Comparison of ENCODE assay signal across 10 cellular contexts in genomic region chr2:101310591-101311389, GRCh38. TPM values are rescaled to one million over a fixed set of nuclear protein-coding genes. Genes with fewer than 3 reads are reported as not detected.
A peak's percentile ranks its signal among the peaks of the same experiment; 100 is the strongest.
DNase-seq lines count a peak whose midpoint lies in the region; ATAC-seq and TF ChIP-seq lines count a peak whose summit lies in the region.
"Had no signal": no experiment of that assay in that cellular context is flagged by ENCODE, and none has a peak within 500 bp of the region (broad histone marks: within the 10 kb centered on the region; RNA-seq: fewer than 3 reads in every experiment).

No MANE protein-coding gene starts in this region.

- POLR2A ChIA-PET in HEK293T (lab: Yijun Ruan, JAX), result no interaction called here

- peak overlapping the region; percentile 33 for H3K4me3 Mint-ChIP-seq in stimulated activated naive CD8-positive, alpha-beta T cell treated with anti-CD3 and anti-CD28 coated beads, Interleukin-15, Interleukin-2, amounts not matched to agents 100 ng/mL and 50 ng/mL, for 24 hours
- H3K4me3 Mint-ChIP-seq in activated naive CD8-positive, alpha-beta T cell, result peak overlapping the region; percentile 74
- H3K4me3 Mint-ChIP-seq in naive B cell, result peak overlapping the region in 7 of 8 donors; percentile 10 to 82 (median 53)

- DNase-seq in stimulated activated naive CD8-positive, alpha-beta T cell treated with anti-CD3 and anti-CD28 coated beads, Interleukin-15, Interleukin-2, amounts not matched to agents 100 U/mL and 50 U/mL, for 24 hours, result no peak
- DNase-seq in naive B cell (no peak), HEK293T (ENCODE audit: extremely low spot score) (no peak), G401 (ENCODE audit: low spot score) (no peak), GM13977 (ENCODE audit: low spot score) (no peak)
- DNase-seq: NCI-H1105 treated with DMSO at 0.1 percent for 48 hours, NCI-H446 treated with DMSO at 0.1 percent for 48 hours had no signal

- ATAC-seq in stimulated activated naive CD8-positive, alpha-beta T cell treated with anti-CD3 and anti-CD28 coated beads, Interleukin-15, Interleukin-2, amounts not matched to agents 100 U/mL and 50 U/mL, for 24 hours, result no peak
- ATAC-seq in naive B cell (ENCODE audit: low read depth in 2 of 2) (no peak), GM19324 (IDR thresholded peaks at IDR 0.05; ENCODE audit: low FRiP score, unreplicated experiment) (no peak)

- peak overlapping the region; percentile 56 for H3K27ac Mint-ChIP-seq in stimulated activated naive CD8-positive, alpha-beta T cell treated with anti-CD3 and anti-CD28 coated beads, Interleukin-15, Interleukin-2, amounts not matched to agents 100 ng/mL and 50 ng/mL, for 24 hours
- H3K27ac Mint-ChIP-seq in activated naive CD8-positive, alpha-beta T cell, result peak overlapping the region; percentile 82
- H3K27ac Mint-ChIP-seq in naive B cell, result peak overlapping the region in 2 of 6 donors; percentile 24 to 56

- no peaks in the 10 kb centered on the region for H3K9me3 Mint-ChIP-seq in stimulated activated naive CD8-positive, alpha-beta T cell treated with anti-CD3 and anti-CD28 coated beads, Interleukin-15, Interleukin-2, amounts not matched to agents 100 ng/mL and 50 ng/mL, for 24 hours
- no peaks in the 10 kb centered on the region for H3K9me3 Mint-ChIP-seq in activated naive CD8-positive, alpha-beta T cell (ENCODE audit: low read depth)
- H3K9me3 Mint-ChIP-seq in naive B cell, result no peaks in the 10 kb centered on the region

- CTCF ChIA-PET in HEK293T (lab: Yijun Ruan, JAX), result no interaction called here

- in situ Hi-C loops in G401 (cut with HindIII; ENCODE audit: low sequenced_read_pairs) (no loop called here), GM13977 (cut with MboI; ENCODE audit: low pct_unique_long_range_greater_than_20kb, low sequenced_read_pairs, unreplicated experiment) (no loop called here)

- peaks cover 69% of the 10 kb centered on the region for H3K4me1 Mint-ChIP-seq in stimulated activated naive CD8-positive, alpha-beta T cell treated with anti-CD3 and anti-CD28 coated beads, Interleukin-15, Interleukin-2, amounts not matched to agents 100 ng/mL and 50 ng/mL, for 24 hours (ENCODE audit: low read depth)
- H3K4me1 Mint-ChIP-seq in activated naive CD8-positive, alpha-beta T cell (ENCODE audit: low read depth), result peaks cover 58% of the 10 kb centered on the region
- peaks cover 21 to 48% (median 33%) of the 10 kb centered on the region in 3 donors for H3K4me1 Mint-ChIP-seq in naive B cell

- no peaks in the 10 kb centered on the region for H3K27me3 Mint-ChIP-seq in stimulated activated naive CD8-positive, alpha-beta T cell treated with anti-CD3 and anti-CD28 coated beads, Interleukin-15, Interleukin-2, amounts not matched to agents 100 ng/mL and 50 ng/mL, for 24 hours
- no peaks in the 10 kb centered on the region for H3K27me3 Mint-ChIP-seq in activated naive CD8-positive, alpha-beta T cell
- H3K27me3 Mint-ChIP-seq in naive B cell, result peaks cover 0 to 1% (median 0%) of the 10 kb centered on the region in 3 donors

- H3K36me3 Mint-ChIP-seq in stimulated activated naive CD8-positive, alpha-beta T cell treated with anti-CD3 and anti-CD28 coated beads, Interleukin-15, Interleukin-2, amounts not matched to agents 100 ng/mL and 50 ng/mL, for 24 hours (ENCODE audit: low read depth), result peaks cover 11% of the 10 kb centered on the region
- H3K36me3 Mint-ChIP-seq in activated naive CD8-positive, alpha-beta T cell, result no peaks in the 10 kb centered on the region
- no peaks in the 10 kb centered on the region for H3K36me3 Mint-ChIP-seq in naive B cell

- TF ChIP-seq CTCF in GM13977 (IDR thresholded peaks at IDR 0.05; ENCODE audit: extremely low read depth, insufficient read depth, missing control alignments), result no peak

TF ChIP-seq in HEK293T, 16 proteins besides CTCF, POLR2A, EP300 and RAD21:
- no peak for TF ChIP-seq FOXM1 (IDR thresholded peaks at IDR 0.05; ENCODE audit: borderline replicate concordance)
- no peak for TF ChIP-seq BHLHE40 (IDR thresholded peaks at IDR 0.05; ENCODE audit: borderline replicate concordance)
- no peak for TF ChIP-seq FOXA1 (IDR thresholded peaks at IDR 0.05)
- no peak for TF ChIP-seq SUZ12 (IDR thresholded peaks at IDR 0.05)
- no peak for TF ChIP-seq NFRKB (IDR thresholded peaks at IDR 0.05)
- no peak for TF ChIP-seq ARNT (IDR thresholded peaks at IDR 0.05)
- TF ChIP-seq SP1 (IDR thresholded peaks at IDR 0.05), result no peak
- TF ChIP-seq, protein P1, sequence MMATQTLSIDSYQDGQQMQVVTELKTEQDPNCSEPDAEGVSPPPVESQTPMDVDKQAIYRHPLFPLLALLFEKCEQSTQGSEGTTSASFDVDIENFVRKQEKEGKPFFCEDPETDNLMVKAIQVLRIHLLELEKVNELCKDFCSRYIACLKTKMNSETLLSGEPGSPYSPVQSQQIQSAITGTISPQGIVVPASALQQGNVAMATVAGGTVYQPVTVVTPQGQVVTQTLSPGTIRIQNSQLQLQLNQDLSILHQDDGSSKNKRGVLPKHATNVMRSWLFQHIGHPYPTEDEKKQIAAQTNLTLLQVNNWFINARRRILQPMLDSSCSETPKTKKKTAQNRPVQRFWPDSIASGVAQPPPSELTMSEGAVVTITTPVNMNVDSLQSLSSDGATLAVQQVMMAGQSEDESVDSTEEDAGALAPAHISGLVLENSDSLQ (IDR thresholded peaks at IDR 0.05), result no peak
- no peak for TF ChIP-seq HDGF (IDR thresholded peaks at IDR 0.05; ENCODE audit: borderline replicate concordance)

RNA-seq across cellular contexts. Expression of gene RNF149, which starts 2.3 kb away (rescaled TPM):
- polyA plus RNA-seq in naive B cell (ENCODE audit: low read depth in 6 of 6), result 10 to 100 TPM; 13.2 to 27.1 (median 18.3) TPM
- total RNA-seq in G401 (2014; rRNA removed; shearing (Covaris generic)), result 21.7 and 26.7 TPM in 2 replicates

RNA-seq across cellular contexts. Expression of gene CNOT11, which starts 58.1 kb away (rescaled TPM):
- 10 to 100 TPM; 41.2 to 51.9 (median 45.8) TPM for polyA plus RNA-seq in naive B cell (ENCODE audit: low read depth in 6 of 6)
- total RNA-seq in G401 (2014; rRNA removed; shearing (Covaris generic)), result 82.5 and 89.0 TPM in 2 replicates
